ENCODE assay signal across 1 cellular context in the genomic region with DNA sequence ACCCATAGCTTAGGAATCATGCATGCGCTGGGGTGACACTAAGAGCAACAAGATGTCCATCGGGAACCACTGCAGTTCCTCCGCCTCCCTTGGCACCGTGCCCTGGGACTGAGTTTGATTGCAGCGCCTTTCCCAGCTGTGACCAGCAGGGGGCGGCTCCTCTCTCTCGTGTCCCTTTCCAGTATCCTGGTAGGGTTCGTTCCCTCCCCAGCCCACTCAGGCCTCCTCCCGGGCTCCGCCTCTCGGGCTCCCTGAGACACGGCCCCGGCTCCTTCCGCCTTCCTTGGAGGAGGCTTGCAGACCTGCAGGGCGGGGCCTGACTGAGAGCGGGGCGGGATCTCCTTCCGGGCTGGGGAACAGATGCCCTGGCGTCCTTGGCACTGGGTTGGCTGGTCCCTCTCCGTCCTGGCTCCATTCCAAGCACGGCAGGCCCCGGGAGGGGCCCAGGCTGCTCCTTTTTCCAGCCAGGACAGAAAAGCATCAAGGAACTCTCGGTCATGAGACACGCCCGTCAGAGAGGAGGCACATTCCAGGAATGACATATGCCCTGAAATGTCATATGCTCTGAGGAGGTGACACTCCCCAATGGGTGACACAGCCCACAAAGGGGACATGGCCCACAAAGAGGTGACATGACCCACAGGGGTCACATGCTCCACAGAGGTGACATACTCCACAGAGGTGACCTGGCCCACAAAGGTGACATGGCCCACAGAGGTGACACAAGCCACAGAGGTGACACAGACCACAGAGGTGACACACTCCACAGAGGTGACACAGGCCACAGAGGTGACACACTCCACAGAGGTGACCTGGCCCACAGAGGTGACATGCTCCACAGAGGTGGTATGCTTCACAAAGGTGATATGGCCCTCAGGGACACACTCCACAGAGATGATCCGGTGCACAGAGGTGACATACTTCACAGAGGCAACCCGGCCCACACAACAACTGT.
TF ChIP-seq lines count a peak whose summit lies in the region.

No MANE protein-coding gene starts in this region.

TF ChIP-seq in SK-N-SH, 30 proteins besides CTCF, POLR2A, EP300 and RAD21 (continued from another document):
- TF ChIP-seq, protein P1, sequence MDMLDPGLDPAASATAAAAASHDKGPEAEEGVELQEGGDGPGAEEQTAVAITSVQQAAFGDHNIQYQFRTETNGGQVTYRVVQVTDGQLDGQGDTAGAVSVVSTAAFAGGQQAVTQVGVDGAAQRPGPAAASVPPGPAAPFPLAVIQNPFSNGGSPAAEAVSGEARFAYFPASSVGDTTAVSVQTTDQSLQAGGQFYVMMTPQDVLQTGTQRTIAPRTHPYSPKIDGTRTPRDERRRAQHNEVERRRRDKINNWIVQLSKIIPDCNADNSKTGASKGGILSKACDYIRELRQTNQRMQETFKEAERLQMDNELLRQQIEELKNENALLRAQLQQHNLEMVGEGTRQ (IDR thresholded peaks at IDR 0.05; ENCODE audit: borderline replicate concordance, low read depth, low read length): 0 out of 2 replicates have a peak, but pooled peaks have one; percentile 6
- TF ChIP-seq JUND (IDR thresholded peaks at IDR 0.05) (no peak), FOSL2 (IDR thresholded peaks at IDR 0.05; ENCODE audit: borderline replicate concordance, low read depth) (no peak), GATA2 (CRISPR knock-in tag; IDR thresholded peaks at IDR 0.05) (no peak), ELF1 (IDR thresholded peaks at IDR 0.05) (peak; percentile 71), YY1 (IDR thresholded peaks at IDR 0.05; ENCODE audit: low read depth) (no peak), SMC3 (IDR thresholded peaks at IDR 0.05; ENCODE audit: low read depth, low read length) (peak; percentile 89), NRF1 (IDR thresholded peaks at IDR 0.05; ENCODE audit: low read depth, low read length) (peak; percentile 30; the same call in 1 of the 2 replicates), ZBTB33 (IDR thresholded peaks at IDR 0.05; ENCODE audit: borderline replicate concordance, low read depth) (no peak), CHD2 (IDR thresholded peaks at IDR 0.05; ENCODE audit: low read length, partially characterized antibody) (peak; percentile 43), SIN3A (IDR thresholded peaks at IDR 0.05; ENCODE audit: borderline replicate concordance, low read depth, low read length) (peak; percentile 63; the same call in 1 of the 2 replicates), TCF12 (IDR thresholded peaks at IDR 0.05) (peak; percentile 47), EZH2phosphoT487 (IDR thresholded peaks at IDR 0.05; ENCODE audit: borderline replicate concordance, low read depth) (no peak)
- TF ChIP-seq, protein P2, sequence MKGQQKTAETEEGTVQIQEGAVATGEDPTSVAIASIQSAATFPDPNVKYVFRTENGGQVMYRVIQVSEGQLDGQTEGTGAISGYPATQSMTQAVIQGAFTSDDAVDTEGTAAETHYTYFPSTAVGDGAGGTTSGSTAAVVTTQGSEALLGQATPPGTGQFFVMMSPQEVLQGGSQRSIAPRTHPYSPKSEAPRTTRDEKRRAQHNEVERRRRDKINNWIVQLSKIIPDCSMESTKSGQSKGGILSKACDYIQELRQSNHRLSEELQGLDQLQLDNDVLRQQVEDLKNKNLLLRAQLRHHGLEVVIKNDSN (IDR thresholded peaks at IDR 0.05; ENCODE audit: borderline replicate concordance, low read depth): no peak
